8 cellular contexts compared by ENCODE assay signal in genomic region chr5:146203872-146204192, GRCh38. TPM values are rescaled to one million over a fixed set of nuclear protein-coding genes. Genes with fewer than 3 reads are reported as not detected.
A peak's percentile ranks its signal among the peaks of the same experiment; 100 is the strongest.
DNase-seq lines count a peak whose midpoint lies in the region; ATAC-seq and TF ChIP-seq lines count a peak whose summit lies in the region.

No MANE protein-coding gene starts in this region.

- peaks cover 18 to 25% (median 22%) of the 10 kb centered on the region in 4 donors for H3K4me1 Mint-ChIP-seq in CD4-positive, alpha-beta memory T cell
- peaks cover 18% of the 10 kb centered on the region for H3K4me1 Mint-ChIP-seq in activated naive CD4-positive, alpha-beta T cell treated with anti-CD3 and anti-CD28 coated beads, Interleukin-2, amount 10 ng/mL, durations not matched to agents 7 days and 5 days

- no peak overlapping the region for H4K5ac ChIP-seq in mesendoderm (ENCODE audit: low read length)

- H3K27ac Mint-ChIP-seq in CD4-positive, alpha-beta memory T cell: no peak overlapping the region
- no peak overlapping the region for H3K27ac Mint-ChIP-seq in activated naive CD4-positive, alpha-beta T cell treated with anti-CD3 and anti-CD28 coated beads, Interleukin-2, amount 10 ng/mL, durations not matched to agents 7 days and 5 days

- POLR2A ChIA-PET in CD4-positive, alpha-beta memory T cell (lab: Charles Lee; ENCODE audit: partially characterized antibody): interaction anchor here (0.7 to 3.5 kb wide), 10 partner anchors 9 to 243 kb away, joined by 3 to 48 read pairs (median 6); partner anchors contain the start of genes LARS1 and TCERG1

- no peak for TF ChIP-seq POLR2A in body of pancreas (IDR thresholded peaks at IDR 0.05)

- H3K9me3 Mint-ChIP-seq in CD4-positive, alpha-beta memory T cell: no peaks in the 10 kb centered on the region
- no peaks in the 10 kb centered on the region for H3K9me3 Mint-ChIP-seq in activated naive CD4-positive, alpha-beta T cell treated with anti-CD3 and anti-CD28 coated beads, Interleukin-2, amount 10 ng/mL, durations not matched to agents 7 days and 5 days

- peak overlapping the region; percentile 96 for H3K9ac ChIP-seq in mesendoderm (ENCODE audit: low read length)

- H3K36me3 ChIP-seq in CD4-positive, alpha-beta memory T cell (ENCODE audit: insufficient read depth, low read length): no peaks in the 10 kb centered on the region
- no peaks in the 10 kb centered on the region for H3K36me3 ChIP-seq in body of pancreas (replicated peaks in 1 of 2; ENCODE audit: insufficient read depth in 1 of 2, low read depth in 2 of 2)
- H3K36me3 ChIP-seq in mesendoderm (ENCODE audit: control insufficient read depth, insufficient read depth, low read length): no peaks in the 10 kb centered on the region

- no peak overlapping the region for H2BK5ac ChIP-seq in mesendoderm (ENCODE audit: low read length)

- no peaks in the 10 kb centered on the region for H3K9me3 ChIP-seq in CD4-positive, alpha-beta memory T cell (ENCODE audit: control insufficient read depth in 1 of 2, low read length in 2 of 2)
- H3K9me3 ChIP-seq in body of pancreas: no peaks in the 10 kb centered on the region

- no peak overlapping the region for H2AK5ac ChIP-seq in mesendoderm (ENCODE audit: low read length)

- DNase-seq in CD4-positive, alpha-beta memory T cell: peak in 1 of 5 donors; percentile 57
- DNase-seq in body of pancreas (no peak), mesendoderm (no peak), NCI-H1105 treated with DMSO at 0.1 percent for 48 hours (lab: John Stamatoyannopoulos, UW) (no peak), NCI-H524 treated with DMSO at 0.1 percent for 48 hours (lab: John Stamatoyannopoulos, UW) (no peak)
- DNase-seq in stimulated activated CD4-positive, alpha-beta T cell treated with anti-CD3 and anti-CD28 coated beads, Interleukin-1b, Interleukin-23, amount 100 ng/mL, for 48 hours: no peak
- DNase-seq in activated naive CD4-positive, alpha-beta T cell treated with anti-CD3 and anti-CD28 coated beads, Interleukin-2, amount 10 ng/mL, durations not matched to agents 7 days and 5 days: no peak

- no peak for TF ChIP-seq CTCF in body of pancreas (IDR thresholded peaks at IDR 0.05)

- H3K4ac ChIP-seq in mesendoderm (ENCODE audit: low read depth, low read length): peak overlapping the region; percentile 87

- peak overlapping the region; percentile 79 to 82 for H3K4me3 ChIP-seq in CD4-positive, alpha-beta memory T cell (ENCODE audit: low read length in 2 of 2)
- H3K4me3 ChIP-seq in body of pancreas: peak overlapping the region; percentile 82 to 87
- peak overlapping the region; percentile 97 for H3K4me3 ChIP-seq in mesendoderm (ENCODE audit: low read length)

- H3K4me3 Mint-ChIP-seq in CD4-positive, alpha-beta memory T cell: no peak overlapping the region
- no peak overlapping the region for H3K4me3 Mint-ChIP-seq in activated naive CD4-positive, alpha-beta T cell treated with anti-CD3 and anti-CD28 coated beads, Interleukin-2, amount 10 ng/mL, durations not matched to agents 7 days and 5 days

- H3K27ac ChIP-seq in CD4-positive, alpha-beta memory T cell (ENCODE audit: low read depth, low read length): peak overlapping the region; percentile 63
- H3K27ac ChIP-seq in body of pancreas: peak overlapping the region; percentile 54 to 84 (median 69)
- peak overlapping the region; percentile 97 for H3K27ac ChIP-seq in mesendoderm (ENCODE audit: low read depth, low read length)

- H3K4me1 ChIP-seq in CD4-positive, alpha-beta memory T cell (ENCODE audit: insufficient read depth, low read length): peaks cover 41% of the 10 kb centered on the region
- H3K4me1 ChIP-seq in body of pancreas (peaks cover 21% of the 10 kb centered on the region), mesendoderm (ENCODE audit: control insufficient read depth, low read depth, low read length) (no peaks in the 10 kb centered on the region)

- ATAC-seq in HG02943 (IDR thresholded peaks at IDR 0.05; ENCODE audit: low read depth, unreplicated experiment): peak; percentile 6
- ATAC-seq in body of pancreas: peak; percentile 1

- WGBS in body of pancreas, 2 donors: 2 to 3% methylated on average over 13 to 19 of the region's 21 CpGs
- WGBS in mesendoderm (ENCODE audit: extremely low coverage, insufficient coverage, low lambda C conversion rate): no CpG with 5 or more reads among the region's 21 CpGs

- H3K4me2 ChIP-seq in mesendoderm (ENCODE audit: low read length): peak overlapping the region; percentile 82

- H2BK120ac ChIP-seq in mesendoderm (ENCODE audit: low read depth, low read length): no peak overlapping the region

- H2BK15ac ChIP-seq in mesendoderm (replicated peaks; ENCODE audit: low read depth): no peak overlapping the region

- peak overlapping the region; percentile 93 for H3K18ac ChIP-seq in mesendoderm (ENCODE audit: low read length)

- H3K56ac ChIP-seq in mesendoderm (ENCODE audit: low read length): peak overlapping the region; percentile 98

- no peak overlapping the region for H4K8ac ChIP-seq in mesendoderm (ENCODE audit: low read depth, low read length)

- H3K23ac ChIP-seq in mesendoderm (ENCODE audit: low read length): no peak overlapping the region

- CTCF ChIA-PET in CD4-positive, alpha-beta memory T cell (lab: Charles Lee; ENCODE audit: partially characterized antibody): interaction anchor here (1.3 kb wide), 1 partner anchor 21 kb away, joined by 4 read pairs; the partner anchor contains the start of gene LARS1
- CTCF ChIA-PET in activated naive CD4-positive, alpha-beta T cell treated with anti-CD3 and anti-CD28 coated beads, Interleukin-2, amount 10 ng/mL, durations not matched to agents 7 days and 5 days (lab: Charles Lee): no interaction called here

- H3K27me3 ChIP-seq in CD4-positive, alpha-beta memory T cell (ENCODE audit: insufficient read depth, low read length): no peaks in the 10 kb centered on the region
- H3K27me3 ChIP-seq in body of pancreas: no peaks in the 10 kb centered on the region
- H3K27me3 ChIP-seq in mesendoderm (ENCODE audit: insufficient read depth, low read length, poor library complexity): no peaks in the 10 kb centered on the region

- no peaks in the 10 kb centered on the region for H3K36me3 Mint-ChIP-seq in CD4-positive, alpha-beta memory T cell
- peaks cover 2% of the 10 kb centered on the region for H3K36me3 Mint-ChIP-seq in activated naive CD4-positive, alpha-beta T cell treated with anti-CD3 and anti-CD28 coated beads, Interleukin-2, amount 10 ng/mL, durations not matched to agents 7 days and 5 days

- peaks cover 36% of the 10 kb centered on the region for H3K79me2 ChIP-seq in mesendoderm (ENCODE audit: control insufficient read depth, insufficient read depth, low read length)

- intact Hi-C loops in CD4-positive, alpha-beta memory T cell (cut with micrococcal nuclease): loop anchor here (1.0 kb wide), 2 partner anchors 22 to 243 kb away; partner anchors contain the start of genes LARS1 and TCERG1
- intact Hi-C loops in body of pancreas (cut with DNase I): no loop called here

- peaks cover 2% of the 10 kb centered on the region for H3K79me1 ChIP-seq in mesendoderm (ENCODE audit: low read length)

- H3K27me3 Mint-ChIP-seq in CD4-positive, alpha-beta memory T cell: no peaks in the 10 kb centered on the region
- H3K27me3 Mint-ChIP-seq in activated naive CD4-positive, alpha-beta T cell treated with anti-CD3 and anti-CD28 coated beads, Interleukin-2, amount 10 ng/mL, durations not matched to agents 7 days and 5 days: peaks cover 5% of the 10 kb centered on the region

RNA-seq across cellular contexts. Expression of gene RBM27, which starts 0.4 kb away (rescaled TPM):
- 10 to 100 TPM; 25.7 to 32.3 TPM for total RNA-seq in CD4-positive, alpha-beta memory T cell
- polyA plus RNA-seq in CD4-positive, alpha-beta memory T cell: 1 to 10 TPM; 5.5 to 6.0 TPM
- total RNA-seq in body of pancreas: 1 to 10 TPM; 8.6 to 8.9 TPM
- 24.4 TPM for polyA plus RNA-seq in mesendoderm (2013, experiment 1 of 2)
- 23.9 TPM for polyA plus RNA-seq in mesendoderm (2013, experiment 2 of 2)

RNA-seq across cellular contexts. Expression of gene LARS1, which starts 21.4 kb away (rescaled TPM):
- 100 to 1,000 TPM; 131 to 135 TPM for total RNA-seq in CD4-positive, alpha-beta memory T cell
- polyA plus RNA-seq in CD4-positive, alpha-beta memory T cell: 100 to 1,000 TPM; 113 to 116 TPM
- 10 to 100 TPM; 50.8 to 55.0 TPM for total RNA-seq in body of pancreas
- polyA plus RNA-seq in mesendoderm (2013, experiment 1 of 2): 141 TPM
- 145 TPM for polyA plus RNA-seq in mesendoderm (2013, experiment 2 of 2)
